1 cellular context compared by ENCODE assay signal in the genomic region with DNA sequence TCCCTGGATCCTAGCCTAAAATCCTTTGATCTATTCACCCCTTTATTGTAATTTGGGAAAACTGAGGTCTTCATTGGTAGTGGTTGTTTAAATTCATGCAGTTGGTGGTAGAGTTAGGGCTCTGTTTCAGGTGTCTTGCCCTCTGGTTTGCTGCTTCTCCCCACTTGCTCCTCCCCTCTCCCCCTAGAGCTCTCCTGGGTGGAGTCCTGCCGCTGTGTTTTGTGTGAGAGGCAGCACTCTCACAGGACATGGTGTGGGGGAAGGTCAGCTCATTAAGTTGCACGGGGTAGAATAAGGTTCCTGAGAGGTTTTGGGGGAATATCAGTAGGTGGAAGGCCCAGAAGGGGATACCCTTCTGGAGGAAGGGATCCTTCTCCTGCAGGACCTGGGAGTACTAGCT.
TF ChIP-seq lines count a peak whose summit lies in the region.

No MANE protein-coding gene starts in this region.

TF ChIP-seq in H1, 55 proteins besides CTCF, POLR2A, EP300 and RAD21:
- TF ChIP-seq, protein P1, sequence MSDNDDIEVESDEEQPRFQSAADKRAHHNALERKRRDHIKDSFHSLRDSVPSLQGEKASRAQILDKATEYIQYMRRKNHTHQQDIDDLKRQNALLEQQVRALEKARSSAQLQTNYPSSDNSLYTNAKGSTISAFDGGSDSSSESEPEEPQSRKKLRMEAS (IDR thresholded peaks at IDR 0.05), result no peak
- TF ChIP-seq HDAC6 (IDR thresholded peaks at IDR 0.05; ENCODE audit: low read depth, low read length) (no peak), CBX5 (IDR thresholded peaks at IDR 0.05; ENCODE audit: low read depth, low read length) (no peak), JUN (IDR thresholded peaks at IDR 0.05; ENCODE audit: low read depth, low read length) (no peak)
